ENCODE assay signal across 1 cellular context in the genomic region with DNA sequence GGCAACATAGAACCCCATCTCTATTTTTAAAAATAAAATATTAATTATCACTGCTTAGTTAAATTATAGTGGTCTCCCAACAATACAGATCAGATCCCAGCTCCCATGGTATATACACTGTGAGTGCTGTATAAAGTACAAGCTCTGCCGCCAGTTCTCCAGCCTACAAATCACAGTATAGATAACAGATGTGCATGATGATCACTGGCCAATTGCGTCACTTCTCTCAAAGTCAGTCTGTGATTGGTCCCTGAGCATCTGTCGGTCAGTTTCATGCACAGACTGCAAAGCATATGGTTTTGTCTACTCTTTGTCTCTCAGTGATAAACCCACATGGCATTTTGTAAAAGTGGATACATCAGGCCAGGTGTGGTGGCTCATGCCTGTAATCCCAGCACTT.
TF ChIP-seq lines count a peak whose summit lies in the region.

No MANE protein-coding gene starts in this region.

TF ChIP-seq in K562, 482 proteins besides CTCF, POLR2A, EP300 and RAD21 (continued from another document):
- TF ChIP-seq, protein P1, sequence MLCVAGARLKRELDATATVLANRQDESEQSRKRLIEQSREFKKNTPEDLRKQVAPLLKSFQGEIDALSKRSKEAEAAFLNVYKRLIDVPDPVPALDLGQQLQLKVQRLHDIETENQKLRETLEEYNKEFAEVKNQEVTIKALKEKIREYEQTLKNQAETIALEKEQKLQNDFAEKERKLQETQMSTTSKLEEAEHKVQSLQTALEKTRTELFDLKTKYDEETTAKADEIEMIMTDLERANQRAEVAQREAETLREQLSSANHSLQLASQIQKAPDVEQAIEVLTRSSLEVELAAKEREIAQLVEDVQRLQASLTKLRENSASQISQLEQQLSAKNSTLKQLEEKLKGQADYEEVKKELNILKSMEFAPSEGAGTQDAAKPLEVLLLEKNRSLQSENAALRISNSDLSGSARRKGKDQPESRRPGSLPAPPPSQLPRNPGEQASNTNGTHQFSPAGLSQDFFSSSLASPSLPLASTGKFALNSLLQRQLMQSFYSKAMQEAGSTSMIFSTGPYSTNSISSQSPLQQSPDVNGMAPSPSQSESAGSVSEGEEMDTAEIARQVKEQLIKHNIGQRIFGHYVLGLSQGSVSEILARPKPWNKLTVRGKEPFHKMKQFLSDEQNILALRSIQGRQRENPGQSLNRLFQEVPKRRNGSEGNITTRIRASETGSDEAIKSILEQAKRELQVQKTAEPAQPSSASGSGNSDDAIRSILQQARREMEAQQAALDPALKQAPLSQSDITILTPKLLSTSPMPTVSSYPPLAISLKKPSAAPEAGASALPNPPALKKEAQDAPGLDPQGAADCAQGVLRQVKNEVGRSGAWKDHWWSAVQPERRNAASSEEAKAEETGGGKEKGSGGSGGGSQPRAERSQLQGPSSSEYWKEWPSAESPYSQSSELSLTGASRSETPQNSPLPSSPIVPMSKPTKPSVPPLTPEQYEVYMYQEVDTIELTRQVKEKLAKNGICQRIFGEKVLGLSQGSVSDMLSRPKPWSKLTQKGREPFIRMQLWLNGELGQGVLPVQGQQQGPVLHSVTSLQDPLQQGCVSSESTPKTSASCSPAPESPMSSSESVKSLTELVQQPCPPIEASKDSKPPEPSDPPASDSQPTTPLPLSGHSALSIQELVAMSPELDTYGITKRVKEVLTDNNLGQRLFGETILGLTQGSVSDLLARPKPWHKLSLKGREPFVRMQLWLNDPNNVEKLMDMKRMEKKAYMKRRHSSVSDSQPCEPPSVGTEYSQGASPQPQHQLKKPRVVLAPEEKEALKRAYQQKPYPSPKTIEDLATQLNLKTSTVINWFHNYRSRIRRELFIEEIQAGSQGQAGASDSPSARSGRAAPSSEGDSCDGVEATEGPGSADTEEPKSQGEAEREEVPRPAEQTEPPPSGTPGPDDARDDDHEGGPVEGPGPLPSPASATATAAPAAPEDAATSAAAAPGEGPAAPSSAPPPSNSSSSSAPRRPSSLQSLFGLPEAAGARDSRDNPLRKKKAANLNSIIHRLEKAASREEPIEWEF (CRISPR knock-in tag; IDR thresholded peaks at IDR 0.05) = no peak
- TF ChIP-seq CHD2 (IDR thresholded peaks at IDR 0.05; ENCODE audit: low read depth, low read length) = no peak
- peak; percentile 37 for TF ChIP-seq NFYB (IDR thresholded peaks at IDR 0.05; ENCODE audit: extremely low read depth, insufficient read length)
- no peak for TF ChIP-seq CC2D1A (IDR thresholded peaks at IDR 0.05)
TF ChIP-seq in K562: peak in this region for 5.
